In the genomic region with DNA sequence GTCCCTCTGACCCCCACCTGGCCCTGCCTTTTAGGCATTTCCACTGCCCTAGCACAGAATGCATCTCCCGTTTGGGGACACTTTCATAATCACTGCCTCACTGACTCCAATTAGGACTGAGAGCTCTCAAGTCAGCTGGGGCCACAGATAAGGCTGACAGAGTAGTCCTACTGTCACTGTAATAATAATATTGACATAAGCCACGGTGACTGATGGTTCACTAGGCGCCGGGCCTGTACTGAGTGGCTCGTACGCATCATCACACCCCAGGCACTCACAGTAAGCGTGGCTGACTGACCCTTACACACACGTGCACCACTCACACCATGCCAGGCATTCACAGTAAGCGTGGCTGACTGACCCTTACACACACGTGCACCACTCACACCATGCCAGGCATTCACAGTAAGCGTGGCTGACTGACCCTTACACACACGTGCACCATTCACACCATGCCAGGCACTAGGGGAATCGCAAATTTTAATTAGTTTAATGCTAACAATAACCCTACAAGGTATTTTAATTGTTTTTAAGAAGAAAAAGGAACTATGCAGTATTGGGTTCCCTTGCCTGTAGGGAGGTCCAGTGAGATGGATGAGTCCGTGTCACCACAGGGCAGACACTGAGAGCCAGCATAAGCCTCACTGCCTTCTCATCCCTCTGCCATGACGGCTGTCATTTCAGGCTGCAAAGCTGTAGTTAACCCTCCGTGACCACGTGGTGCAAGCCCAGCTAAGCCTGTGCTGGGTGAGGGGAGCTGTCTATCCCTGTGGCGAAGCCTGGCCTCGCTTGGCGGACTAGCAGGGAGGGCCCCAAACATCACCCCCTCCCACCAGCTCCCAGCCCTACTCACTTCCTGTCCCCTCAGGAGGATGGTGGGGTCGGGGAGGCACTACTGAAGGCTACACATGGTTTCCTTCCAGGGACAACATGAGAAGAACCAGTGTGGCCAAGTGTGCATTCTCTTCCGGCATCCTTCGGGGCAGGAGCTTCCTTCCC, we compare ENCODE assay signal across 1 cellular context.
TF ChIP-seq lines count a peak whose summit lies in the region.

No MANE protein-coding gene starts in this region.

TF ChIP-seq in K562, 482 proteins besides CTCF, POLR2A, EP300 and RAD21 (continued from another document and continues in another):
- TF ChIP-seq, protein P1, sequence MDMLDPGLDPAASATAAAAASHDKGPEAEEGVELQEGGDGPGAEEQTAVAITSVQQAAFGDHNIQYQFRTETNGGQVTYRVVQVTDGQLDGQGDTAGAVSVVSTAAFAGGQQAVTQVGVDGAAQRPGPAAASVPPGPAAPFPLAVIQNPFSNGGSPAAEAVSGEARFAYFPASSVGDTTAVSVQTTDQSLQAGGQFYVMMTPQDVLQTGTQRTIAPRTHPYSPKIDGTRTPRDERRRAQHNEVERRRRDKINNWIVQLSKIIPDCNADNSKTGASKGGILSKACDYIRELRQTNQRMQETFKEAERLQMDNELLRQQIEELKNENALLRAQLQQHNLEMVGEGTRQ (CRISPR knock-in tag; IDR thresholded peaks at IDR 0.05), result no peak
- TF ChIP-seq HNRNPK (IDR thresholded peaks at IDR 0.05; ENCODE audit: low read depth, low read length, poor library complexity, severe bottlenecking), result no peak
- TF ChIP-seq SNIP1 (IDR thresholded peaks at IDR 0.05; ENCODE audit: low read depth), result no peak
- TF ChIP-seq ZNF431 (CRISPR knock-in tag; IDR thresholded peaks at IDR 0.05), result no peak
- TF ChIP-seq, protein P2, sequence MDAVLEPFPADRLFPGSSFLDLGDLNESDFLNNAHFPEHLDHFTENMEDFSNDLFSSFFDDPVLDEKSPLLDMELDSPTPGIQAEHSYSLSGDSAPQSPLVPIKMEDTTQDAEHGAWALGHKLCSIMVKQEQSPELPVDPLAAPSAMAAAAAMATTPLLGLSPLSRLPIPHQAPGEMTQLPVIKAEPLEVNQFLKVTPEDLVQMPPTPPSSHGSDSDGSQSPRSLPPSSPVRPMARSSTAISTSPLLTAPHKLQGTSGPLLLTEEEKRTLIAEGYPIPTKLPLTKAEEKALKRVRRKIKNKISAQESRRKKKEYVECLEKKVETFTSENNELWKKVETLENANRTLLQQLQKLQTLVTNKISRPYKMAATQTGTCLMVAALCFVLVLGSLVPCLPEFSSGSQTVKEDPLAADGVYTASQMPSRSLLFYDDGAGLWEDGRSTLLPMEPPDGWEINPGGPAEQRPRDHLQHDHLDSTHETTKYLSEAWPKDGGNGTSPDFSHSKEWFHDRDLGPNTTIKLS (IDR thresholded peaks at IDR 0.05; ENCODE audit: borderline replicate concordance, low read depth), result no peak
- no peak for TF ChIP-seq PPARD (CRISPR knock-in tag; IDR thresholded peaks at IDR 0.05)
- no peak for TF ChIP-seq ZNF146 (CRISPR knock-in tag; IDR thresholded peaks at IDR 0.05; ENCODE audit: unreplicated experiment)
- no peak for TF ChIP-seq ZBTB1 (CRISPR knock-in tag; IDR thresholded peaks at IDR 0.05; ENCODE audit: borderline replicate concordance, low read depth)
- no peak for TF ChIP-seq NCOA6 (IDR thresholded peaks at IDR 0.05)
- no peak for TF ChIP-seq ELF2 (CRISPR knock-in tag; IDR thresholded peaks at IDR 0.05)
- no peak for TF ChIP-seq SP2 (IDR thresholded peaks at IDR 0.05; ENCODE audit: extremely low read depth, low read depth, low read length, poor library complexity, severe bottlenecking)
- no peak for TF ChIP-seq PYGO2 (tag; IDR thresholded peaks at IDR 0.05)
- no peak for TF ChIP-seq ZNF76 (CRISPR knock-in tag; IDR thresholded peaks at IDR 0.05; ENCODE audit: borderline replicate concordance)
- no peak for TF ChIP-seq MYC (IDR thresholded peaks at IDR 0.05; ENCODE audit: low read depth, low read length)
- no peak for TF ChIP-seq MYC (CRISPR knock-in tag; IDR thresholded peaks at IDR 0.05; ENCODE audit: borderline replicate concordance, low read depth)
- no peak for TF ChIP-seq THRAP3 (IDR thresholded peaks at IDR 0.05; ENCODE audit: borderline replicate concordance)
- TF ChIP-seq HLTF (IDR thresholded peaks at IDR 0.05), result no peak
- TF ChIP-seq, protein P3, sequence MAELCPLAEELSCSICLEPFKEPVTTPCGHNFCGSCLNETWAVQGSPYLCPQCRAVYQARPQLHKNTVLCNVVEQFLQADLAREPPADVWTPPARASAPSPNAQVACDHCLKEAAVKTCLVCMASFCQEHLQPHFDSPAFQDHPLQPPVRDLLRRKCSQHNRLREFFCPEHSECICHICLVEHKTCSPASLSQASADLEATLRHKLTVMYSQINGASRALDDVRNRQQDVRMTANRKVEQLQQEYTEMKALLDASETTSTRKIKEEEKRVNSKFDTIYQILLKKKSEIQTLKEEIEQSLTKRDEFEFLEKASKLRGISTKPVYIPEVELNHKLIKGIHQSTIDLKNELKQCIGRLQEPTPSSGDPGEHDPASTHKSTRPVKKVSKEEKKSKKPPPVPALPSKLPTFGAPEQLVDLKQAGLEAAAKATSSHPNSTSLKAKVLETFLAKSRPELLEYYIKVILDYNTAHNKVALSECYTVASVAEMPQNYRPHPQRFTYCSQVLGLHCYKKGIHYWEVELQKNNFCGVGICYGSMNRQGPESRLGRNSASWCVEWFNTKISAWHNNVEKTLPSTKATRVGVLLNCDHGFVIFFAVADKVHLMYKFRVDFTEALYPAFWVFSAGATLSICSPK (IDR thresholded peaks at IDR 0.05; ENCODE audit: borderline replicate concordance), result no peak
- TF ChIP-seq ZZZ3 (IDR thresholded peaks at IDR 0.05), result no peak
- TF ChIP-seq, protein P4, sequence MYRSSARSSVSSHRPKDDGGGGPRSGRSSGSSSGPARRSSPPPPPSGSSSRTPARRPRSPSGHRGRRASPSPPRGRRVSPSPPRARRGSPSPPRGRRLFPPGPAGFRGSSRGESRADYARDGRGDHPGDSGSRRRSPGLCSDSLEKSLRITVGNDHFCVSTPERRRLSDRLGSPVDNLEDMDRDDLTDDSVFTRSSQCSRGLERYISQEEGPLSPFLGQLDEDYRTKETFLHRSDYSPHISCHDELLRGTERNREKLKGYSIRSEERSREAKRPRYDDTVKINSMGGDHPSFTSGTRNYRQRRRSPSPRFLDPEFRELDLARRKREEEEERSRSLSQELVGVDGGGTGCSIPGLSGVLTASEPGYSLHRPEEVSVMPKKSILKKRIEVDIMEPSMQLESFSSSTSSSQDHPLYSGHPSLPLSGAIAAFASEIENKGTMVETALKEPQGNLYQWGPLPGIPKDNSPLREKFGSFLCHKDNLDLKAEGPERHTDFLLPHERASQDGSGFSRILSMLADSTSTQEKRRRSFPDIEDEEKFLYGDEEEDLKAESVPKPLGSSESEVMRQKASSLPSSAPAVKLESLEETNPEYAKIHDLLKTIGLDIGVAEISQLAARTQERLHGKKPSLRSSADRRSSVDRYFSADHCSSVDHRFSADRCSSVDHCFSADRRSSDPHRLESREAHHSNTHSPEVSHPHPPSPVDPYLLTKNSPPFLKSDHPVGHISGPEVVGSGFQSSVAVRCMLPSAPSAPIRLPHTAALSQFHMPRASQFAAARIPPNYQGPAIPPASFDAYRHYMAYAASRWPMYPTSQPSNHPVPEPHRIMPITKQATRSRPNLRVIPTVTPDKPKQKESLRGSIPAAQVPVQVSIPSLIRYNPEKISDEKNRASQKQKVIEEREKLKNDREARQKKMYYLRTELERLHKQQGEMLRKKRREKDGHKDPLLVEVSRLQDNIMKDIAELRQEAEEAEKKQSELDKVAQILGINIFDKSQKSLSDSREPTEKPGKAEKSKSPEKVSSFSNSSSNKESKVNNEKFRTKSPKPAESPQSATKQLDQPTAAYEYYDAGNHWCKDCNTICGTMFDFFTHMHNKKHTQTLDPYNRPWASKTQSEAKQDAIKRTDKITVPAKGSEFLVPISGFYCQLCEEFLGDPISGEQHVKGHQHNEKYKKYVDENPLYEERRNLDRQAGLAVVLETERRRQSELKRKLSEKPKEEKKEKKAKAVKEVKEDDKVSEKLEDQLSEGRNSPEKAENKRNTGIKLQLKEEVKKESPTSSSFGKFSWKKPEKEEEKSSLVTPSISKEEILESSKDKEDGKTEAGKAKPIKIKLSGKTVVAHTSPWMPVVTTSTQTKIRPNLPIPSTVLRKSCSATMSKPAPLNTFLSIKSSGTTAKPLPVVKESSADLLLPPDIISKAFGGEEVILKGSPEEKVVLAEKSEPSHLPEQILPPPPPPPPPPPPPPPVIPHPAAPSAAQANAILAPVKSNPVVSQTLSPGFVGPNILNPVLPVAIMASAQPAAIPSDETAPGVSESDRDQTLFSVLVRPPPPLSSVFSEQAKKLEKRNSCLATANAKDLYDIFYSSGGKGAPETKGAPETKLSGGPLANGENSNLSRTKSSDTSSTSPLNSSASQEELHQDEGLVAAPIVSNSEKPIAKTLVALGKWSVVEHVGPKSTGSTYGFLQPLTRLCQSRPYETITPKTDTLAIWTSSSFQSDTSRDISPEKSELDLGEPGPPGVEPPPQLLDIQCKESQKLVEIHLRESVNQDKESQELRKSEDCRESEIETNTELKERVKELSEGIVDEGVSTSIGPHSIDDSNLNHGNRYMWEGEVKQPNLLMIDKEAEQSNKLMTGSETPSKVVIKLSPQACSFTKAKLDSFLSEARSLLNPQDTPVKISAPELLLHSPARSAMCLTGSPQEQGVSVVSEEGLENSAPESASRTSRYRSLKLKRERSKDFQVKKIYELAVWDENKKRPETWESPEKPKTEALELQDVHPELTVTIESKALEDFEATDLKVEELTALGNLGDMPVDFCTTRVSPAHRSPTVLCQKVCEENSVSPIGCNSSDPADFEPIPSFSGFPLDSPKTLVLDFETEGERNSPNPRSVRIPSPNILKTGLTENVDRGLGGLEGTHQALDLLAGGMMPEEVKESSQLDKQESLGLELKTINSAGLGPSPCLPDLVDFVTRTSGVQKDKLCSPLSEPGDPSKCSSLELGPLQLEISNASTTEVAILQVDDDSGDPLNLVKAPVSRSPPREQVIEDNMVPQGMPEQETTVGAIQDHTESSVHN (IDR thresholded peaks at IDR 0.05; ENCODE audit: borderline replicate concordance in 1 of 2, low read depth in 1 of 2), result 0 out of 4 replicates have a peak, but pooled peaks of 1 of the 2 experiments have one; percentile 40
- TF ChIP-seq NFIX (CRISPR knock-in tag; IDR thresholded peaks at IDR 0.05; ENCODE audit: low read depth), result no peak
- no peak for TF ChIP-seq MED1 (CRISPR knock-in tag; IDR thresholded peaks at IDR 0.05; ENCODE audit: borderline replicate concordance)
- no peak for TF ChIP-seq CBX5 (IDR thresholded peaks at IDR 0.05; ENCODE audit: borderline replicate concordance, low read depth)
- no peak for TF ChIP-seq NFATC3 (IDR thresholded peaks at IDR 0.05)
- peak; percentile 85 for TF ChIP-seq TCF3 (CRISPR knock-in tag; IDR thresholded peaks at IDR 0.05)
- TF ChIP-seq TAL1 (IDR thresholded peaks at IDR 0.05), result peak; percentile 68
- TF ChIP-seq, protein P5, sequence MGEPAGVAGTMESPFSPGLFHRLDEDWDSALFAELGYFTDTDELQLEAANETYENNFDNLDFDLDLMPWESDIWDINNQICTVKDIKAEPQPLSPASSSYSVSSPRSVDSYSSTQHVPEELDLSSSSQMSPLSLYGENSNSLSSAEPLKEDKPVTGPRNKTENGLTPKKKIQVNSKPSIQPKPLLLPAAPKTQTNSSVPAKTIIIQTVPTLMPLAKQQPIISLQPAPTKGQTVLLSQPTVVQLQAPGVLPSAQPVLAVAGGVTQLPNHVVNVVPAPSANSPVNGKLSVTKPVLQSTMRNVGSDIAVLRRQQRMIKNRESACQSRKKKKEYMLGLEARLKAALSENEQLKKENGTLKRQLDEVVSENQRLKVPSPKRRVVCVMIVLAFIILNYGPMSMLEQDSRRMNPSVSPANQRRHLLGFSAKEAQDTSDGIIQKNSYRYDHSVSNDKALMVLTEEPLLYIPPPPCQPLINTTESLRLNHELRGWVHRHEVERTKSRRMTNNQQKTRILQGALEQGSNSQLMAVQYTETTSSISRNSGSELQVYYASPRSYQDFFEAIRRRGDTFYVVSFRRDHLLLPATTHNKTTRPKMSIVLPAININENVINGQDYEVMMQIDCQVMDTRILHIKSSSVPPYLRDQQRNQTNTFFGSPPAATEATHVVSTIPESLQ (CRISPR knock-in tag; IDR thresholded peaks at IDR 0.05), result no peak
- no peak for TF ChIP-seq SETDB1 (IDR thresholded peaks at IDR 0.05; ENCODE audit: low read length)
- no peak for TF ChIP-seq TEAD2 (tag; IDR thresholded peaks at IDR 0.05)
- TF ChIP-seq, protein P6, sequence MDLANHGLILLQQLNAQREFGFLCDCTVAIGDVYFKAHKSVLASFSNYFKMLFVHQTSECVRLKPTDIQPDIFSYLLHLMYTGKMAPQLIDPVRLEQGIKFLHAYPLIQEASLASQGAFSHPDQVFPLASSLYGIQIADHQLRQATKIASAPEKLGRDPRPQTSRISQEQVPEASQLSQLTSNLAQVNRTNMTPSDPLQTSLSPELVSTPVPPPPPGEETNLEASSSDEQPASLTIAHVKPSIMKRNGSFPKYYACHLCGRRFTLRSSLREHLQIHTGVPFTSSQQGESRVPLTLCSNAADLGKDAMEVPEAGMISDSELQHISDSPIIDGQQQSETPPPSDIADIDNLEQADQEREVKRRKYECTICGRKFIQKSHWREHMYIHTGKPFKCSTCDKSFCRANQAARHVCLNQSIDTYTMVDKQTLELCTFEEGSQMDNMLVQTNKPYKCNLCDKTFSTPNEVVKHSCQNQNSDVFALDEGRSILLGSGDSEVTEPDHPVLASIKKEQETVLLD (IDR thresholded peaks at IDR 0.05), result no peak
- TF ChIP-seq PCBP1 (IDR thresholded peaks at IDR 0.05; ENCODE audit: low read depth, low read length, poor library complexity, severe bottlenecking), result no peak
- TF ChIP-seq CC2D1A (IDR thresholded peaks at IDR 0.05), result no peak
- TF ChIP-seq PTTG1 (tag; IDR thresholded peaks at IDR 0.05; ENCODE audit: low read depth), result no peak
- TF ChIP-seq, protein P7, sequence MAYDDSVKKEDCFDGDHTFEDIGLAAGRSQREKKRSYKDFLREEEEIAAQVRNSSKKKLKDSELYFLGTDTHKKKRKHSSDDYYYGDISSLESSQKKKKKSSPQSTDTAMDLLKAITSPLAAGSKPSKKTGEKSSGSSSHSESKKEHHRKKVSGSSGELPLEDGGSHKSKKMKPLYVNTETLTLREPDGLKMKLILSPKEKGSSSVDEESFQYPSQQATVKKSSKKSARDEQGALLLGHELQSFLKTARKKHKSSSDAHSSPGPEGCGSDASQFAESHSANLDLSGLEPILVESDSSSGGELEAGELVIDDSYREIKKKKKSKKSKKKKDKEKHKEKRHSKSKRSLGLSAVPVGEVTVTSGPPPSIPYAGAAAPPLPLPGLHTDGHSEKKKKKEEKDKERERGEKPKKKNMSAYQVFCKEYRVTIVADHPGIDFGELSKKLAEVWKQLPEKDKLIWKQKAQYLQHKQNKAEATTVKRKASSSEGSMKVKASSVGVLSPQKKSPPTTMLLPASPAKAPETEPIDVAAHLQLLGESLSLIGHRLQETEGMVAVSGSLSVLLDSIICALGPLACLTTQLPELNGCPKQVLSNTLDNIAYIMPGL (CRISPR knock-in tag; IDR thresholded peaks at IDR 0.05), result no peak
- TF ChIP-seq ZNF668 (CRISPR knock-in tag; IDR thresholded peaks at IDR 0.05), result no peak
- TF ChIP-seq MTA1 (IDR thresholded peaks at IDR 0.05; ENCODE audit: borderline replicate concordance), result no peak
- TF ChIP-seq RBM39 (optimal IDR thresholded peaks at IDR 0.05; ENCODE audit: low read depth, low read length), result no peak
- TF ChIP-seq, protein P8, sequence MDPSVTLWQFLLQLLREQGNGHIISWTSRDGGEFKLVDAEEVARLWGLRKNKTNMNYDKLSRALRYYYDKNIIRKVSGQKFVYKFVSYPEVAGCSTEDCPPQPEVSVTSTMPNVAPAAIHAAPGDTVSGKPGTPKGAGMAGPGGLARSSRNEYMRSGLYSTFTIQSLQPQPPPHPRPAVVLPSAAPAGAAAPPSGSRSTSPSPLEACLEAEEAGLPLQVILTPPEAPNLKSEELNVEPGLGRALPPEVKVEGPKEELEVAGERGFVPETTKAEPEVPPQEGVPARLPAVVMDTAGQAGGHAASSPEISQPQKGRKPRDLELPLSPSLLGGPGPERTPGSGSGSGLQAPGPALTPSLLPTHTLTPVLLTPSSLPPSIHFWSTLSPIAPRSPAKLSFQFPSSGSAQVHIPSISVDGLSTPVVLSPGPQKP (CRISPR knock-in tag; IDR thresholded peaks at IDR 0.05), result no peak
- no peak for TF ChIP-seq TOE1 (IDR thresholded peaks at IDR 0.05; ENCODE audit: borderline replicate concordance)
- TF ChIP-seq TOE1 (CRISPR knock-in tag; IDR thresholded peaks at IDR 0.05; ENCODE audit: borderline replicate concordance, low read depth), result no peak
- no peak for TF ChIP-seq CHD1 (IDR thresholded peaks at IDR 0.05; ENCODE audit: low read length)
- no peak for TF ChIP-seq NCOA1 (IDR thresholded peaks at IDR 0.05; ENCODE audit: low read depth)
